Comparison of ENCODE assay signal across 8 cellular contexts in genomic region chr12:53508534-53509199, GRCh38. TPM values are rescaled to one million over a fixed set of nuclear protein-coding genes. Genes with fewer than 3 reads are reported as not detected.
A peak's percentile ranks its signal among the peaks of the same experiment; 100 is the strongest.
DNase-seq lines count a peak whose midpoint lies in the region; ATAC-seq and TF ChIP-seq lines count a peak whose summit lies in the region.

No MANE protein-coding gene starts in this region.

- H3K4ac ChIP-seq in mesendoderm (ENCODE audit: low read depth, low read length) = no peak overlapping the region

- no peak overlapping the region for H3K27ac ChIP-seq in mesendoderm (ENCODE audit: low read depth, low read length)

- POLR2A ChIA-PET in activated CD8-positive, alpha-beta T cell treated with anti-CD3 and anti-CD28 coated beads, Interleukin-2, amount 10 ng/mL, durations not matched to agents 7 days and 5 days (lab: Charles Lee) = interaction anchor here (0.5 to 1.2 kb wide), 5 partner anchors 8 to 313 kb away, joined by 3 read pairs; no protein-coding TSS in a partner anchor

- H3K56ac ChIP-seq in mesendoderm (ENCODE audit: low read length) = peak overlapping the region; percentile 47

- DNase-seq in COLO829 (ENCODE audit: low spot score) (peak; percentile 72), GM20000 (ENCODE audit: low spot score) (peak; percentile 82), HS-5 (ENCODE audit: low read depth) (peak; percentile 48), NOMO-1 (lab: John Stamatoyannopoulos, UW; ENCODE audit: unreplicated experiment in 2 of 2) (peak; percentile 74), mesendoderm (peak; percentile 89)
- peak; percentile 91 for DNase-seq in activated CD8-positive, alpha-beta T cell treated with anti-CD3 and anti-CD28 coated beads, Interleukin-2, amount 10 ng/mL, durations not matched to agents 7 days and 5 days
- DNase-seq in effector CD4-positive, alpha-beta T cell = peak; percentile 78
- peak; percentile 69 for DNase-seq in stimulated activated CD8-positive, alpha-beta memory T cell treated with anti-CD3 and anti-CD28 coated beads, Interleukin-4, amount 100 ng/mL, for 24 hours (ENCODE audit: low read depth)

- H3K36me3 ChIP-seq in mesendoderm (ENCODE audit: control insufficient read depth, insufficient read depth, low read length) = peaks cover under 1% of the 10 kb centered on the region

- peak overlapping the region; percentile 22 for H3K9ac ChIP-seq in mesendoderm (ENCODE audit: low read length)

- no peak overlapping the region for H4K8ac ChIP-seq in mesendoderm (ENCODE audit: low read depth, low read length)

- no peaks in the 10 kb centered on the region for H3K27me3 Mint-ChIP-seq in activated CD8-positive, alpha-beta T cell treated with anti-CD3 and anti-CD28 coated beads, Interleukin-2, amount 10 ng/mL, durations not matched to agents 7 days and 5 days (ENCODE audit: low read depth)

- H3K4me2 ChIP-seq in mesendoderm (ENCODE audit: low read length) = no peak overlapping the region

- no peaks in the 10 kb centered on the region for H3K27me3 ChIP-seq in mesendoderm (ENCODE audit: insufficient read depth, low read length, poor library complexity)

- H4K5ac ChIP-seq in mesendoderm (ENCODE audit: low read length) = no peak overlapping the region

- no peaks in the 10 kb centered on the region for H3K9me3 Mint-ChIP-seq in activated CD8-positive, alpha-beta T cell treated with anti-CD3 and anti-CD28 coated beads, Interleukin-2, amount 10 ng/mL, durations not matched to agents 7 days and 5 days (ENCODE audit: insufficient read depth)

- no peak overlapping the region for H2BK15ac ChIP-seq in mesendoderm (replicated peaks; ENCODE audit: low read depth)

- peaks cover 18% of the 10 kb centered on the region for H3K36me3 Mint-ChIP-seq in activated CD8-positive, alpha-beta T cell treated with anti-CD3 and anti-CD28 coated beads, Interleukin-2, amount 10 ng/mL, durations not matched to agents 7 days and 5 days (ENCODE audit: low read depth)

- CTCF ChIA-PET in activated CD8-positive, alpha-beta T cell treated with anti-CD3 and anti-CD28 coated beads, Interleukin-2, amount 10 ng/mL, durations not matched to agents 7 days and 5 days (lab: Charles Lee) = interaction anchor here (0.6 to 5.0 kb wide), 33 partner anchors 9 to 1488 kb away, joined by 3 to 78 read pairs (median 5); partner anchors contain the start of genes AMHR2, ATF7, ATP5MC2 and MAP3K12

- peak; percentile 97 for ATAC-seq in activated CD8-positive, alpha-beta T cell treated with anti-CD3 and anti-CD28 coated beads, Interleukin-2, amount 10 ng/mL, durations not matched to agents 7 days and 5 days

- no peak overlapping the region for H2AK5ac ChIP-seq in mesendoderm (ENCODE audit: low read length)

- H3K4me1 Mint-ChIP-seq in activated CD8-positive, alpha-beta T cell treated with anti-CD3 and anti-CD28 coated beads, Interleukin-2, amount 10 ng/mL, durations not matched to agents 7 days and 5 days (ENCODE audit: low read depth) = peaks cover 18% of the 10 kb centered on the region

- peaks cover 1% of the 10 kb centered on the region for H3K79me1 ChIP-seq in mesendoderm (ENCODE audit: low read length)

- H3K18ac ChIP-seq in mesendoderm (ENCODE audit: low read length) = no peak overlapping the region

- H3K79me2 ChIP-seq in mesendoderm (ENCODE audit: control insufficient read depth, insufficient read depth, low read length) = no peaks in the 10 kb centered on the region

- no peak overlapping the region for H3K4me3 Mint-ChIP-seq in activated CD8-positive, alpha-beta T cell treated with anti-CD3 and anti-CD28 coated beads, Interleukin-2, amount 10 ng/mL, durations not matched to agents 7 days and 5 days

- H3K4me3 ChIP-seq in mesendoderm (ENCODE audit: low read length) = no peak overlapping the region

- WGBS in mesendoderm (ENCODE audit: extremely low coverage, insufficient coverage, low lambda C conversion rate) = no CpG with 5 or more reads among the region's 7 CpGs

- H2BK120ac ChIP-seq in mesendoderm (ENCODE audit: low read depth, low read length) = no peak overlapping the region

- no peak overlapping the region for H2BK5ac ChIP-seq in mesendoderm (ENCODE audit: low read length)

- no peak overlapping the region for H3K23ac ChIP-seq in mesendoderm (ENCODE audit: low read length)

- peak overlapping the region; percentile 81 for H3K27ac Mint-ChIP-seq in activated CD8-positive, alpha-beta T cell treated with anti-CD3 and anti-CD28 coated beads, Interleukin-2, amount 10 ng/mL, durations not matched to agents 7 days and 5 days

- TF ChIP-seq CTCF in GM20000 (IDR thresholded peaks at IDR 0.05; ENCODE audit: extremely low read depth, missing control alignments) = peak; percentile 100

- H3K4me1 ChIP-seq in mesendoderm (ENCODE audit: control insufficient read depth, low read depth, low read length) = no peaks in the 10 kb centered on the region

RNA-seq across cellular contexts. Expression of gene NPFF, which starts 1.4 kb away (rescaled TPM):
- not detected for total RNA-seq in activated CD8-positive, alpha-beta T cell treated with anti-CD3 and anti-CD28 coated beads, Interleukin-2, amount 10 ng/mL, durations not matched to agents 7 days and 5 days
- 0.25 TPM for polyA plus RNA-seq in mesendoderm (2013, experiment 1 of 2)
- 0.59 TPM for polyA plus RNA-seq in mesendoderm (2013, experiment 2 of 2)

RNA-seq across cellular contexts. Expression of gene TARBP2, which starts 7.6 kb away (rescaled TPM):
- 10 to 100 TPM; 30.3 to 36.9 TPM for total RNA-seq in activated CD8-positive, alpha-beta T cell treated with anti-CD3 and anti-CD28 coated beads, Interleukin-2, amount 10 ng/mL, durations not matched to agents 7 days and 5 days
- polyA plus RNA-seq in mesendoderm (2013, experiment 1 of 2) = 37.4 TPM
- polyA plus RNA-seq in mesendoderm (2013, experiment 2 of 2) = 37.2 TPM

RNA-seq across cellular contexts. Expression of gene MAP3K12, which starts 9.4 kb away (rescaled TPM):
- 10 to 100 TPM; 22.7 to 22.9 TPM for total RNA-seq in activated CD8-positive, alpha-beta T cell treated with anti-CD3 and anti-CD28 coated beads, Interleukin-2, amount 10 ng/mL, durations not matched to agents 7 days and 5 days
- polyA plus RNA-seq in mesendoderm (2013, experiment 1 of 2) = 2.0 TPM
- 1.8 TPM for polyA plus RNA-seq in mesendoderm (2013, experiment 2 of 2)

RNA-seq across cellular contexts. Expression of gene PCBP2, which starts 56.8 kb away (rescaled TPM):
- total RNA-seq in activated CD8-positive, alpha-beta T cell treated with anti-CD3 and anti-CD28 coated beads, Interleukin-2, amount 10 ng/mL, durations not matched to agents 7 days and 5 days = 100 to 1,000 TPM; 813 to 836 TPM
- polyA plus RNA-seq in mesendoderm (2013, experiment 1 of 2) = 605 TPM
- polyA plus RNA-seq in mesendoderm (2013, experiment 2 of 2) = 607 TPM
